13 cellular contexts compared by ENCODE assay signal in genomic region chr17:75684249-75684648, GRCh38. TPM values are rescaled to one million over a fixed set of nuclear protein-coding genes. Genes with fewer than 3 reads are reported as not detected.
DNase-seq lines count a peak whose midpoint lies in the region; ATAC-seq, FAIRE-seq and TF ChIP-seq lines count a peak whose summit lies in the region.
"Had no signal": no experiment of that assay in that cellular context is flagged by ENCODE, and none has a peak within 500 bp of the region (broad histone marks: within the 10 kb centered on the region; RNA-seq: fewer than 3 reads in every experiment).

No MANE protein-coding gene starts in this region.

- H3K79me2 ChIP-seq in GM23338 (replicated peaks; ENCODE audit: insufficient read depth) (peaks cover 85% of the 10 kb centered on the region), keratinocyte (ENCODE audit: control insufficient read depth, insufficient read depth, low read length) (peaks cover 52% of the 10 kb centered on the region)

- FAIRE-seq in keratinocyte (lab: Jason Lieb, UNC): peak; percentile 85
- FAIRE-seq in H54 (lab: Jason Lieb, UNC): no peak
- FAIRE-seq: kidney had no signal

- no peak overlapping the region for H3K4me2 ChIP-seq in GM23338
- H3K4me2 ChIP-seq in keratinocyte (ENCODE audit: control insufficient read depth, extremely low read depth, insufficient read depth, low read depth, low read length): peak overlapping the region; percentile 85

- H3K9me1 ChIP-seq in keratinocyte (ENCODE audit: control insufficient read depth, extremely low read depth, insufficient read depth, low read length): no peaks in the 10 kb centered on the region

- no peaks in the 10 kb centered on the region for H3K9me3 Mint-ChIP-seq in GM23338
- H3K9me3 Mint-ChIP-seq in activated CD8-positive, alpha-beta T cell treated with anti-CD3 and anti-CD28 coated beads, Interleukin-2, amount 10 ng/mL, durations not matched to agents 7 days and 5 days (ENCODE audit: insufficient read depth): no peaks in the 10 kb centered on the region
- H3K9me3 Mint-ChIP-seq: brain had no signal

- H3K27ac ChIP-seq in GM23338 (ENCODE audit: low read depth) (no peak overlapping the region), keratinocyte (ENCODE audit: control insufficient read depth, insufficient read depth, low read length) (peak overlapping the region; percentile 99), spleen (peak overlapping the region in 6 of 8 donors; percentile 13 to 85 (median 80))

- ATAC-seq in GM23338 (no peak), GM18873 (IDR thresholded peaks at IDR 0.05; ENCODE audit: low FRiP score, unreplicated experiment) (no peak), HG02870 (IDR thresholded peaks at IDR 0.05; ENCODE audit: unreplicated experiment) (no peak)
- ATAC-seq in activated CD8-positive, alpha-beta T cell treated with anti-CD3 and anti-CD28 coated beads, Interleukin-2, amount 10 ng/mL, durations not matched to agents 7 days and 5 days: no peak

- H3K4me1 Mint-ChIP-seq in GM23338: no peaks in the 10 kb centered on the region
- H3K4me1 Mint-ChIP-seq in activated CD8-positive, alpha-beta T cell treated with anti-CD3 and anti-CD28 coated beads, Interleukin-2, amount 10 ng/mL, durations not matched to agents 7 days and 5 days (ENCODE audit: low read depth): peaks cover 33% of the 10 kb centered on the region

- no peak overlapping the region for H2AFZ ChIP-seq in GM23338
- no peak overlapping the region for H2AFZ ChIP-seq in keratinocyte (ENCODE audit: control insufficient read depth, low read length)

- dilution Hi-C loops in keratinocyte (cut with MboI; ENCODE audit: extremely low pct_ligation_motif_present, low sequenced_read_pairs): no loop called here

- TF ChIP-seq CTCF in GM23338 (conservative IDR thresholded peaks at IDR 0.05; ENCODE audit: low read depth in 2 of 2): no peak
- no peak for TF ChIP-seq CTCF in keratinocyte (optimal IDR thresholded peaks at IDR 0.05 in 1 of 3, IDR thresholded peaks at IDR 0.05 in 1 of 3, conservative IDR thresholded peaks at IDR 0.05 in 1 of 3; ENCODE audit: extremely low read depth in 1 of 3, insufficient read depth in 2 of 3, low read length in 3 of 3)
- no peak for TF ChIP-seq CTCF in spleen (IDR thresholded peaks at IDR 0.05 in 8 of 11, conservative IDR thresholded peaks at IDR 0.05 in 3 of 11)

- POLR2A ChIA-PET in activated CD8-positive, alpha-beta T cell treated with anti-CD3 and anti-CD28 coated beads, Interleukin-2, amount 10 ng/mL, durations not matched to agents 7 days and 5 days (lab: Charles Lee): interaction anchor here (1.7 kb wide), 1 partner anchor 17 kb away, joined by 6 read pairs; the partner anchor contains the start of genes RECQL5 and SAP30BP

- H3K36me3 Mint-ChIP-seq in GM23338 (ENCODE audit: low read depth): peaks cover 13% of the 10 kb centered on the region
- peaks cover 19% of the 10 kb centered on the region for H3K36me3 Mint-ChIP-seq in activated CD8-positive, alpha-beta T cell treated with anti-CD3 and anti-CD28 coated beads, Interleukin-2, amount 10 ng/mL, durations not matched to agents 7 days and 5 days (ENCODE audit: low read depth)

- intact Hi-C loops in spleen (cut with DNase I; ENCODE audit: low total_unique reads): no loop called here

- H3K36me3 ChIP-seq in GM23338 (ENCODE audit: insufficient read depth) (no peaks in the 10 kb centered on the region), keratinocyte (ENCODE audit: control insufficient read depth in 2 of 2, extremely low read depth in 1 of 2, insufficient read depth in 2 of 2, low read length in 2 of 2) (peaks cover 0 to 24% of the 10 kb centered on the region in 2 experiments), spleen (peaks cover 0 to 56% (median 20%) of the 10 kb centered on the region in 6 donors)

- WGBS in spleen, 5 donors: 64 to 89% (median 81%) methylated on average over 5 of the region's 5 CpGs

- H3K4me1 ChIP-seq in GM23338 (ENCODE audit: insufficient read depth) (no peaks in the 10 kb centered on the region), keratinocyte (ENCODE audit: control insufficient read depth, extremely low read depth, insufficient read depth, low read length) (peaks cover 88% of the 10 kb centered on the region), spleen (peaks cover 31 to 92% (median 72%) of the 10 kb centered on the region in 6 donors)

- peaks cover 2% of the 10 kb centered on the region for H3K27me3 Mint-ChIP-seq in GM23338 (ENCODE audit: insufficient read depth, low read depth, poor library complexity)
- H3K27me3 Mint-ChIP-seq in activated CD8-positive, alpha-beta T cell treated with anti-CD3 and anti-CD28 coated beads, Interleukin-2, amount 10 ng/mL, durations not matched to agents 7 days and 5 days (ENCODE audit: low read depth): no peaks in the 10 kb centered on the region
- H3K27me3 Mint-ChIP-seq: brain had no signal

- H3K4me3 ChIP-seq in GM23338: no peak overlapping the region
- peak overlapping the region in 1 of 3 experiments; percentile 26 for H3K4me3 ChIP-seq in keratinocyte (ENCODE audit: control insufficient read depth in 2 of 3, extremely low read depth in 1 of 3, insufficient read depth in 2 of 3, low read depth in 1 of 3, low read length in 3 of 3)
- H3K4me3 ChIP-seq in spleen: no peak overlapping the region

- peak overlapping the region; percentile 90 for H3K9ac ChIP-seq in keratinocyte (ENCODE audit: control insufficient read depth, extremely low read depth, insufficient read depth, low read length)

- 0 out of 2 replicates have a peak, but pooled peaks cover 2% of the 10 kb centered on the region for H3F3A ChIP-seq in GM23338 (replicated peaks; ENCODE audit: low read depth)

- H3K9me3 ChIP-seq in keratinocyte (ENCODE audit: control insufficient read depth, low read depth, low read length) (no peaks in the 10 kb centered on the region), spleen (no peaks in the 10 kb centered on the region)

- H3K27me3 ChIP-seq in GM23338 (ENCODE audit: insufficient read depth) (no peaks in the 10 kb centered on the region), keratinocyte (ENCODE audit: control insufficient read depth, extremely low read depth, insufficient read depth, low read length) (no peaks in the 10 kb centered on the region), spleen (replicated peaks in 1 of 7) (no peaks in the 10 kb centered on the region)

- H3K27ac Mint-ChIP-seq in GM23338: peak overlapping the region; percentile 14; the same call in 1 of the 2 replicates
- H3K27ac Mint-ChIP-seq in activated CD8-positive, alpha-beta T cell treated with anti-CD3 and anti-CD28 coated beads, Interleukin-2, amount 10 ng/mL, durations not matched to agents 7 days and 5 days: peak overlapping the region; percentile 15

- H3K4me3 Mint-ChIP-seq in GM23338: no peak overlapping the region
- H3K4me3 Mint-ChIP-seq in activated CD8-positive, alpha-beta T cell treated with anti-CD3 and anti-CD28 coated beads, Interleukin-2, amount 10 ng/mL, durations not matched to agents 7 days and 5 days: no peak overlapping the region
- H3K4me3 Mint-ChIP-seq: brain had no signal

- TF ChIP-seq POLR2A in spleen (IDR thresholded peaks at IDR 0.05): no peak
- TF ChIP-seq POLR2A in H54 (IDR thresholded peaks at IDR 0.05; ENCODE audit: low read depth, low read length): no peak

- H3K9me2 ChIP-seq in GM23338 (ENCODE audit: insufficient read depth): no peaks in the 10 kb centered on the region

- CTCF ChIA-PET in activated CD8-positive, alpha-beta T cell treated with anti-CD3 and anti-CD28 coated beads, Interleukin-2, amount 10 ng/mL, durations not matched to agents 7 days and 5 days (lab: Charles Lee): interaction anchor here (1.0 to 9.0 kb wide), 7 partner anchors 9 to 69 kb away, joined by 3 to 120 read pairs (median 8); partner anchors contain the start of genes ITGB4 and SMIM5

- H4K20me1 ChIP-seq in GM23338 (replicated peaks; ENCODE audit: insufficient read depth) (peaks cover 3% of the 10 kb centered on the region; the same call in 1 of the 2 replicates), keratinocyte (ENCODE audit: control insufficient read depth, extremely low read depth, insufficient read depth, low read length) (no peaks in the 10 kb centered on the region)

- no peak for DNase-seq in GM23338 (ENCODE audit: low spot score)
- DNase-seq in activated CD8-positive, alpha-beta T cell treated with anti-CD3 and anti-CD28 coated beads, Interleukin-2, amount 10 ng/mL, durations not matched to agents 7 days and 5 days: no peak
- DNase-seq in keratinocyte (ENCODE audit: low read depth, low spot score): no peak
- peak; percentile 18 for DNase-seq in spleen
- no peak for DNase-seq in H54 (ENCODE audit: insufficient read length, low spot score)
- no peak for DNase-seq in activated gamma-delta T cell treated with Interleukin-2 at 50 U/mL for 16 hours
- DNase-seq: activated T-cell treated with anti-CD3 and anti-CD28 coated beads, Interleukin-2, amount 50 U/mL, for 1 hour; Kasumi-1; RPMI8226 had no signal

RNA-seq across cellular contexts. Expression of gene SAP30BP, which starts 17.1 kb away (rescaled TPM):
- 44.9 and 60.9 TPM in 2 replicates for total RNA-seq in GM23338 (2014; rRNA removed; shearing (Covaris generic))
- polyA plus RNA-seq in GM23338 (2016; fragmentation: Nextera tagmentation; extraction: Ambion mirVana): 95.0 and 97.9 TPM in 2 replicates
- 10 to 100 TPM; 88.7 to 93.7 TPM for total RNA-seq in activated CD8-positive, alpha-beta T cell treated with anti-CD3 and anti-CD28 coated beads, Interleukin-2, amount 10 ng/mL, durations not matched to agents 7 days and 5 days
- 99.0 to 103 TPM (median 101 TPM) in 3 replicates for polyA plus RNA-seq in keratinocyte
- 115 TPM for polyA plus RNA-seq in keratinocyte (2011; ENCODE audit: low read depth)
- 97.8 and 111 TPM in 2 replicates for polyA plus RNA-seq in keratinocyte (2011; cell fraction: cytosol; rRNA removed)
- 174 and 189 TPM in 2 replicates for polyA plus RNA-seq in keratinocyte (2011; cell fraction: nucleus; rRNA removed)
- 80.5 and 96.0 TPM in 2 replicates for polyA plus RNA-seq in keratinocyte (2012; ENCODE audit: low replicate concordance)
- polyA minus RNA-seq in keratinocyte: 44.9 to 68.4 TPM (median 58.9 TPM) in 3 replicates
- polyA minus RNA-seq in keratinocyte (2011; cell fraction: cytosol; rRNA and poly(A)+ RNA removed): 52.4 TPM
- 43.7 and 56.2 TPM in 2 replicates for polyA minus RNA-seq in keratinocyte (2011; cell fraction: nucleus; rRNA and poly(A)+ RNA removed)
- 100 to 1,000 TPM in 3 of 7 donors, 10 to 100 TPM in 4; 71.6 to 110 (median 82.1) TPM for total RNA-seq in spleen
- 10 to 100 TPM; 53.8 to 76.7 (median 70.4) TPM for polyA plus RNA-seq in spleen

RNA-seq across cellular contexts. Expression of gene RECQL5, which starts 17.3 kb away (rescaled TPM):
- 23.3 and 24.5 TPM in 2 replicates for total RNA-seq in GM23338 (2014; rRNA removed; shearing (Covaris generic))
- polyA plus RNA-seq in GM23338 (2016; fragmentation: Nextera tagmentation; extraction: Ambion mirVana) (19.9 and 20.0 TPM in 2 replicates), keratinocyte (11.9 to 15.8 TPM (median 12.9 TPM) in 3 replicates), spleen (10 to 100 TPM; 28.2 to 48.8 (median 47.4) TPM)
- 10 to 100 TPM; 37.6 to 43.9 TPM for total RNA-seq in activated CD8-positive, alpha-beta T cell treated with anti-CD3 and anti-CD28 coated beads, Interleukin-2, amount 10 ng/mL, durations not matched to agents 7 days and 5 days
- polyA plus RNA-seq in keratinocyte (2011; ENCODE audit: low read depth): 5.9 TPM
- polyA plus RNA-seq in keratinocyte (2011; cell fraction: cytosol; rRNA removed): 5.3 and 5.5 TPM in 2 replicates
- 80.9 and 96.7 TPM in 2 replicates for polyA plus RNA-seq in keratinocyte (2011; cell fraction: nucleus; rRNA removed)
- polyA plus RNA-seq in keratinocyte (2012; ENCODE audit: low replicate concordance): 16.7 and 20.5 TPM in 2 replicates
- 31.0 to 53.1 TPM (median 38.4 TPM) in 3 replicates for polyA minus RNA-seq in keratinocyte
- 11.1 TPM for polyA minus RNA-seq in keratinocyte (2011; cell fraction: cytosol; rRNA and poly(A)+ RNA removed)
- polyA minus RNA-seq in keratinocyte (2011; cell fraction: nucleus; rRNA and poly(A)+ RNA removed): 35.5 and 43.4 TPM in 2 replicates
- 10 to 100 TPM; 25.7 to 51.0 (median 37.6) TPM for total RNA-seq in spleen

RNA-seq across cellular contexts. Expression of gene ITGB4, which starts 37.0 kb away (rescaled TPM):
- total RNA-seq in GM23338 (2014; rRNA removed; shearing (Covaris generic)): 9.7 and 10.3 TPM in 2 replicates
- 4.2 and 6.1 TPM in 2 replicates for polyA plus RNA-seq in GM23338 (2016; fragmentation: Nextera tagmentation; extraction: Ambion mirVana)
- 1 to 10 TPM in 1 of 2 experiments, under 1 TPM in 1; 0.89 to 2.0 TPM for total RNA-seq in activated CD8-positive, alpha-beta T cell treated with anti-CD3 and anti-CD28 coated beads, Interleukin-2, amount 10 ng/mL, durations not matched to agents 7 days and 5 days
- 761 to 1,084 TPM (median 1,039 TPM) in 3 replicates for polyA plus RNA-seq in keratinocyte
- 357 TPM for polyA plus RNA-seq in keratinocyte (2011; ENCODE audit: low read depth)
- 399 and 802 TPM in 2 replicates for polyA plus RNA-seq in keratinocyte (2011; cell fraction: cytosol; rRNA removed)
- polyA plus RNA-seq in keratinocyte (2011; cell fraction: nucleus; rRNA removed): 3,183 and 4,055 TPM in 2 replicates
- polyA plus RNA-seq in keratinocyte (2012; ENCODE audit: low replicate concordance): 790 and 2,344 TPM in 2 replicates
- polyA minus RNA-seq in keratinocyte: 1,878 to 7,870 TPM (median 1,919 TPM) in 3 replicates
- 2,383 TPM for polyA minus RNA-seq in keratinocyte (2011; cell fraction: cytosol; rRNA and poly(A)+ RNA removed)
- 4,240 and 4,449 TPM in 2 replicates for polyA minus RNA-seq in keratinocyte (2011; cell fraction: nucleus; rRNA and poly(A)+ RNA removed)
- total RNA-seq in spleen: 100 to 1,000 TPM in 3 of 7 donors, 10 to 100 TPM in 4; 80.4 to 205 (median 90.1) TPM
- polyA plus RNA-seq in spleen: 10 to 100 TPM; 16.6 to 49.9 (median 30.1) TPM

RNA-seq across cellular contexts. Expression of gene SMIM5, which starts 51.0 kb away (rescaled TPM):
- not detected in 2 replicates for total RNA-seq in GM23338 (2014; rRNA removed; shearing (Covaris generic))
- polyA plus RNA-seq in GM23338 (2016; fragmentation: Nextera tagmentation; extraction: Ambion mirVana) (0.16 TPM in 1 of 2 replicates, not detected in the other), keratinocyte (0.15 to 0.59 TPM (median 0.24 TPM) in 3 replicates), spleen (1 to 10 TPM; 3.0 to 4.7 (median 4.7) TPM)
- under 1 TPM in 1 of 2 experiments, not detected in 1; 0.31 TPM for total RNA-seq in activated CD8-positive, alpha-beta T cell treated with anti-CD3 and anti-CD28 coated beads, Interleukin-2, amount 10 ng/mL, durations not matched to agents 7 days and 5 days
- polyA plus RNA-seq in keratinocyte (2011; ENCODE audit: low read depth): 0.80 TPM
- 0.23 and 0.39 TPM in 2 replicates for polyA plus RNA-seq in keratinocyte (2011; cell fraction: cytosol; rRNA removed)
- 0.18 and 0.28 TPM in 2 replicates for polyA plus RNA-seq in keratinocyte (2011; cell fraction: nucleus; rRNA removed)
- polyA plus RNA-seq in keratinocyte (2012; ENCODE audit: low replicate concordance): 0.19 and 5.3 TPM in 2 replicates
- polyA minus RNA-seq in keratinocyte: 0.13 to 0.66 TPM (median 0.30 TPM) in 3 replicates
- not detected for polyA minus RNA-seq in keratinocyte (2011; cell fraction: cytosol; rRNA and poly(A)+ RNA removed)
- polyA minus RNA-seq in keratinocyte (2011; cell fraction: nucleus; rRNA and poly(A)+ RNA removed): 0.39 and 0.53 TPM in 2 replicates
- 1 to 10 TPM; 2.1 to 5.1 (median 3.4) TPM for total RNA-seq in spleen
